Comparison of ENCODE assay signal across 1 cellular context in genomic region chr4:176238157-176238608, GRCh38.
TF ChIP-seq lines count a peak whose summit lies in the region.

No MANE protein-coding gene starts in this region.

TF ChIP-seq in H1, 55 proteins besides CTCF, POLR2A, EP300 and RAD21 (continued from another document):
- no peak for TF ChIP-seq SIX5 (IDR thresholded peaks at IDR 0.05; ENCODE audit: low read depth, low read length)
- no peak for TF ChIP-seq CHD2 (IDR thresholded peaks at IDR 0.05; ENCODE audit: low read length)
- no peak for TF ChIP-seq SAP30 (IDR thresholded peaks at IDR 0.05; ENCODE audit: insufficient read depth, insufficient replicate concordance, low read length)
- no peak for TF ChIP-seq SUZ12 (IDR thresholded peaks at IDR 0.05; ENCODE audit: low read length)
- TF ChIP-seq NANOG (IDR thresholded peaks at IDR 0.05; ENCODE audit: insufficient read depth, low read depth, low read length, poor library complexity, severe bottlenecking): no peak
- no peak for TF ChIP-seq EGR1 (IDR thresholded peaks at IDR 0.05; ENCODE audit: borderline replicate concordance, low read depth, low read length)
